In the genomic region with DNA sequence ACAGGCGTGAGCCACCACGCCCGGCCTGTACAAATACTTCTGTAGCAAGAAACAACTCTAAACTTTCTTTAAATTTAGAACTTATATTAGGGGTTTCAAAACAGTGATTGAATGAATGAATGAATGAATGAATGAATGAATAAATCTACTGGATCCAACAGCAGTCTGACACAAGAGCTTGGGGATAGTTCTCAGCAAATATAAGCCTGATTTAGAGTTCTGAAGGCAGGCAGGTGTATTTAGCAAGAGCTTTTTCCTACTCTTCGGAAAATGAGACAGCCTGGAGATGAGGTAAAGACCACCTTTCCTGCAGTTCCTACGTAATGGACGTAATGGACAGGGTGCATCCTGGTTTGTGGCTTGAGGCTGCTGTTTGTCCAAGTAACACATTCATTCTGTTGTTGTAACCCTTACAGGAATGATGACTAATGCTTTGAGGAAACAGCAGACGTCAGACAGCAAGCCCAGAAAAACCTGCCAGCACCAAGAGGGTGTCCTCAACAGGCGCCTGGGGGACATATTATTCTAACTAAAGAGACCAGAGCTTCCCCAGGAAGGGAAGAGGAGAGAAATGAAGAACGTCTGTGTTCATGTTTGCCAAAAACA, we compare ENCODE assay signal across 10 cellular contexts.
DNase-seq lines count a peak whose midpoint lies in the region; ATAC-seq and TF ChIP-seq lines count a peak whose summit lies in the region.
"Had no signal": no experiment of that assay in that cellular context is flagged by ENCODE, and none has a peak within 500 bp of the region (broad histone marks: within the 10 kb centered on the region; RNA-seq: fewer than 3 reads in every experiment).

No MANE protein-coding gene starts in this region.

- H3K27me3 ChIP-seq in ACC112 (ENCODE audit: insufficient read depth, low read length) = no peaks in the 10 kb centered on the region
- H3K27me3 ChIP-seq: neutrophil had no signal

- H3K4me3 Mint-ChIP-seq in brain = peak overlapping the region in 1 of 5 experiments; percentile 49

- H3K4me3 ChIP-seq in ACC112 (ENCODE audit: low read depth, low read length) = no peak overlapping the region

- DNase-seq in HuH-7 (ENCODE audit: low spot score) (peak; percentile 14), kidney tubule cell (ENCODE audit: low spot score) (peak; percentile 80), NCI-H2171 treated with DMSO at 0.1 percent for 48 hours (lab: John Stamatoyannopoulos, UW) (no peak), germinal center (ENCODE audit: low spot score) (no peak)

- peak overlapping the region; percentile 66 for H3K27ac ChIP-seq in ACC112 (ENCODE audit: low read depth, low read length)
- H3K27ac ChIP-seq: neutrophil had no signal

- ATAC-seq in GM18873 (IDR thresholded peaks at IDR 0.05; ENCODE audit: low FRiP score, unreplicated experiment) (no peak), HG03521 (IDR thresholded peaks at IDR 0.05; ENCODE audit: unreplicated experiment) (no peak)

- TF ChIP-seq CTCF in brain (conservative IDR thresholded peaks at IDR 0.05) = no peak

- no peaks in the 10 kb centered on the region for H3K79me2 ChIP-seq in ACC112 (ENCODE audit: control insufficient read depth, insufficient read depth, low read length, unreplicated experiment)

- no peaks in the 10 kb centered on the region for H3K36me3 ChIP-seq in ACC112 (ENCODE audit: insufficient read depth, low read length)
- H3K36me3 ChIP-seq: neutrophil had no signal

- peaks cover 26% of the 10 kb centered on the region for H3K4me1 ChIP-seq in ACC112 (ENCODE audit: control insufficient read depth, insufficient read depth, low read length, unreplicated experiment)

- H3K36me3 Mint-ChIP-seq in brain = no peaks in the 10 kb centered on the region
- H3K36me3 Mint-ChIP-seq: CD14-positive monocyte had no signal

- H2AFZ ChIP-seq in ACC112 (ENCODE audit: low read length, unreplicated experiment) = peak overlapping the region; percentile 36

- H3K27me3 Mint-ChIP-seq in brain = no peaks in the 10 kb centered on the region

- H3K9me3 Mint-ChIP-seq in brain = no peaks in the 10 kb centered on the region
- H3K9me3 Mint-ChIP-seq: CD14-positive monocyte had no signal

- peaks cover 60% of the 10 kb centered on the region for H3K4me1 Mint-ChIP-seq in brain

- H3K27ac Mint-ChIP-seq in brain = peak overlapping the region in 3 of 5 experiments; percentile 24 to 95 (median 26)

Comparison
In these comparisons a context has a peak if more than half of its experiments do, and no peak if none do; other contexts are left out.
1. DNase-seq: peak in HuH-7 (single experiment) and kidney tubule cell (single experiment); none in NCI-H2171 treated with DMSO at 0.1 percent for 48 hours (single experiment) and germinal center (single experiment).